14 cellular contexts compared by ENCODE assay signal in the genomic region with DNA sequence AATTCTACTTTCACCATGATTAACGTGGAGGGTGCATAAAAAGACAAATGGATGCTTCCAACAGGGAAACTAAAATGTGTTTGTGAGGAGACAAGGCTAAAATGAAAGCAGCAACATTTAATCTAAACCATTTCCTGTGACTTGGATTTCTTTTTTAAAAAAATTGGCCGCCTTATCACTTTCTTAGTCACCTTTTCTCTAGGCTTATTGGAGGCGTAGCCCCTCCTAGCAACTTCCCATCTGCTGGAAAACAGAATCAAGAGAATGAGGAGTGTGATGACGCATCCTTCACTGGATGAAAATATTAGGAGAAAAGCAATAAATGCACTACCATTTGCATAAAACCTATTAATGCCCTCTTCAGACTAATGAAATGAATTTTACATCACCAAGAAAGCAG. TPM values are rescaled to one million over a fixed set of nuclear protein-coding genes. Genes with fewer than 3 reads are reported as not detected.
DNase-seq lines count a peak whose midpoint lies in the region.
"Had no signal": no experiment of that assay in that cellular context is flagged by ENCODE, and none has a peak within 500 bp of the region (broad histone marks: within the 10 kb centered on the region; RNA-seq: fewer than 3 reads in every experiment).

No MANE protein-coding gene starts in this region.

- peak overlapping the region; percentile 63 for H3K27ac ChIP-seq in angular gyrus (ENCODE audit: low read depth, low read length)
- H3K27ac ChIP-seq: C4-2B had no signal

- peak; percentile 70 for DNase-seq in A172 (ENCODE audit: low spot score)
- peak; percentile 51 for DNase-seq in ELR (ENCODE audit: low read depth)
- DNase-seq in iris pigment epithelial cell (ENCODE audit: low read depth), result peak; percentile 52
- no peak for DNase-seq in NCI-H1694 treated with DMSO at 0.1 percent for 48 hours (lab: John Stamatoyannopoulos, UW)
- no peak for DNase-seq in SW 1271 (lab: John Stamatoyannopoulos, UW)
- no peak for DNase-seq in D341Med (ENCODE audit: low spot score)
- no peak for DNase-seq in HK-2 (ENCODE audit: unreplicated experiment)
- DNase-seq: activated CD4-positive, alpha-beta T cell treated with anti-CD3 and anti-CD28 coated beads for 4 hours; kidney glomerular epithelial cell; NCI-H510A; SIG-M5; stimulated activated CD4-positive, alpha-beta T cell treated with anti-CD3 and anti-CD28 coated beads, Interleukin-4, amount 100 ng/mL, for 4 hours had no signal

RNA-seq across cellular contexts. Expression of a gene that starts 0.8 kb away (rescaled TPM):
- not detected in 2 replicates for total RNA-seq in A172 (2014; rRNA removed; shearing (Covaris generic))

RNA-seq across cellular contexts. Expression of a gene that starts 27.5 kb away (rescaled TPM):
- total RNA-seq in A172 (2014; rRNA removed; shearing (Covaris generic)), result 5.3 and 7.1 TPM in 2 replicates

Comparison
In these comparisons a context has a peak if more than half of its experiments do, and no peak if none do; other contexts are left out.
1. DNase-seq: peak in A172 (single experiment), ELR (single experiment) and iris pigment epithelial cell (single experiment); none in NCI-H1694 treated with DMSO at 0.1 percent for 48 hours (single experiment), SW 1271 (0 of 2), D341Med (single experiment) and HK-2 (single experiment).